Comparison of ENCODE assay signal across 32 cellular contexts in genomic region chr1:6470132-6471085, GRCh38. TPM values are rescaled to one million over a fixed set of nuclear protein-coding genes. Genes with fewer than 3 reads are reported as not detected.
DNase-seq lines count a peak whose midpoint lies in the region; ATAC-seq and TF ChIP-seq lines count a peak whose summit lies in the region.
"Had no signal": no experiment of that assay in that cellular context is flagged by ENCODE, and none has a peak within 500 bp of the region (broad histone marks: within the 10 kb centered on the region; RNA-seq: fewer than 3 reads in every experiment).

No MANE protein-coding gene starts in this region.

- no peaks in the 10 kb centered on the region for H3K36me3 ChIP-seq in GM23338 (ENCODE audit: insufficient read depth)
- H3K36me3 ChIP-seq in ovary = no peaks in the 10 kb centered on the region
- H3K36me3 ChIP-seq: BE2C, SJSA1 had no signal

- peak overlapping the region; percentile 70; the same call in 2 of the 3 replicates for H3K4me3 Mint-ChIP-seq in GM23338
- H3K4me3 Mint-ChIP-seq: activated B cell treated with CpG ODN at 0.5 μM for 24 hours; activated naive CD8-positive, alpha-beta T cell treated with anti-CD3 and anti-CD28 coated beads, Interleukin-2, amount 10 ng/mL, durations not matched to agents 7 days and 5 days; HFFc6; memory B cell; neural crest cell had no signal

- peak overlapping the region; percentile 87 for H3K4me2 ChIP-seq in GM23338
- H3K4me2 ChIP-seq: KMS-11 had no signal

- intact Hi-C loops in ovary (cut with DNase I) = no loop called here

- ATAC-seq in GM23338 = peak; percentile 14
- ATAC-seq in GM19455 (IDR thresholded peaks at IDR 0.05; ENCODE audit: unreplicated experiment) = no peak
- ATAC-seq in GM18511 (IDR thresholded peaks at IDR 0.05; ENCODE audit: unreplicated experiment) = no peak
- ATAC-seq: psoas muscle had no signal

- peak overlapping the region; percentile 74 for H3K4me3 ChIP-seq in GM23338
- no peak overlapping the region for H3K4me3 ChIP-seq in ovary
- H3K4me3 ChIP-seq: psoas muscle, SJSA1 had no signal

- no peaks in the 10 kb centered on the region for H3K9me3 ChIP-seq in ovary
- H3K9me3 ChIP-seq: BE2C, psoas muscle, SJSA1 had no signal

- no peak overlapping the region for H3K27ac ChIP-seq in GM23338 (ENCODE audit: low read depth)
- H3K27ac ChIP-seq in RWPE1 = peak overlapping the region; percentile 79
- no peak overlapping the region for H3K27ac ChIP-seq in ovary
- H3K27ac ChIP-seq: KMS-11, psoas muscle, SJSA1 had no signal

- CTCF ChIA-PET in RWPE1 (lab: Yijun Ruan, JAX) = interaction anchor here (0.6 kb wide), 1 partner anchor 1471 kb away, joined by 4 read pairs; no protein-coding TSS in a partner anchor

- peaks cover 4% of the 10 kb centered on the region; the same call in 1 of the 2 replicates for H3K27me3 ChIP-seq in GM23338 (ENCODE audit: insufficient read depth)
- H3K27me3 ChIP-seq in ovary = no peaks in the 10 kb centered on the region
- H3K27me3 ChIP-seq: BE2C, SJSA1 had no signal

- H3K79me2 ChIP-seq in GM23338 (replicated peaks; ENCODE audit: insufficient read depth) = no peaks in the 10 kb centered on the region

- H4K20me1 ChIP-seq in GM23338 (replicated peaks; ENCODE audit: insufficient read depth) = peaks cover 3% of the 10 kb centered on the region; the same call in 1 of the 2 replicates

- H3K4me1 Mint-ChIP-seq in GM23338 = peaks cover 21% of the 10 kb centered on the region
- H3K4me1 Mint-ChIP-seq: activated B cell treated with CpG ODN at 0.5 μM for 24 hours, neural crest cell had no signal

- DNase-seq in GM23338 (ENCODE audit: low spot score) (peak; percentile 75), RWPE1 (ENCODE audit: low spot score) (no peak), iPS-NIHi7 (ENCODE audit: extremely low spot score) (peak; percentile 35), retina (peak; percentile 50), ovary (no peak)
- DNase-seq in NK-92 treated with Interleukin-12 subunit alpha and Interleukin-12 subunit beta, amount 100 ng/mL, for 24 hours (lab: John Stamatoyannopoulos, UW) = no peak
- DNase-seq: ACHN; activated B cell treated with CpG ODN at 0.5 μM for 24 hours; activated CD4-positive, alpha-beta T cell treated with anti-CD3 and anti-CD28 coated beads, Interleukin-2, amount 50 U/mL, for 1 hour; activated gamma-delta T cell; activated naive CD8-positive, alpha-beta T cell treated with anti-CD3 and anti-CD28 coated beads, Interleukin-2, amount 10 ng/mL, durations not matched to agents 7 days and 5 days; activated T-cell treated with anti-CD3 and anti-CD28 coated beads, Interleukin-2, amount 50 U/mL, for 1 hour; aorta; BE2C; CD8-positive, alpha-beta memory T cell; effector CD8-positive, alpha-beta T cell; HFFc6; NCI-H2081; NCI-H446 treated with DMSO at 0.1 percent for 48 hours; NCI-H82; psoas muscle; RPMI8226; stimulated activated CD4-positive, alpha-beta T cell treated with anti-CD3 and anti-CD28 coated beads, Interleukin-4, amount 100 ng/mL, for 24 hours; T-helper 1 cell had no signal

- WGBS in ovary, 3 donors = 79 to 86% (median 80%) methylated on average over 59 to 67 of the region's 67 CpGs

- peaks cover 34% of the 10 kb centered on the region for H3K36me3 Mint-ChIP-seq in GM23338 (ENCODE audit: low read depth)
- H3K36me3 Mint-ChIP-seq: activated naive CD8-positive, alpha-beta T cell treated with anti-CD3 and anti-CD28 coated beads, Interleukin-2, amount 10 ng/mL, durations not matched to agents 7 days and 5 days; memory B cell had no signal

- H3K9me2 ChIP-seq in GM23338 (ENCODE audit: insufficient read depth) = no peaks in the 10 kb centered on the region

- H2AFZ ChIP-seq in GM23338 = no peak overlapping the region

- peaks cover 10% of the 10 kb centered on the region for H3K27me3 Mint-ChIP-seq in GM23338 (ENCODE audit: insufficient read depth, low read depth, poor library complexity)
- H3K27me3 Mint-ChIP-seq: activated naive CD8-positive, alpha-beta T cell treated with anti-CD3 and anti-CD28 coated beads, Interleukin-2, amount 10 ng/mL, durations not matched to agents 7 days and 5 days; CD8-positive, alpha-beta memory T cell had no signal

- H3K9me3 Mint-ChIP-seq in GM23338 = no peaks in the 10 kb centered on the region; the same call in 2 of the 3 replicates
- H3K9me3 Mint-ChIP-seq: activated B cell treated with CpG ODN at 0.5 μM for 24 hours; activated naive CD8-positive, alpha-beta T cell treated with anti-CD3 and anti-CD28 coated beads, Interleukin-2, amount 10 ng/mL, durations not matched to agents 7 days and 5 days; CD8-positive, alpha-beta memory T cell; HFFc6; memory B cell; neural crest cell had no signal

- H3K27ac Mint-ChIP-seq in GM23338 = no peak overlapping the region
- H3K27ac Mint-ChIP-seq: activated B cell treated with CpG ODN at 0.5 μM for 24 hours; activated naive CD8-positive, alpha-beta T cell treated with anti-CD3 and anti-CD28 coated beads, Interleukin-2, amount 10 ng/mL, durations not matched to agents 7 days and 5 days; HFFc6; memory B cell had no signal

- POLR2A ChIA-PET in RWPE1 (lab: Yijun Ruan, JAX; ENCODE audit: low non-redundant PET) = no interaction called here

- peaks cover 23% of the 10 kb centered on the region; the same call in 1 of the 2 replicates for H3F3A ChIP-seq in GM23338 (replicated peaks; ENCODE audit: low read depth)

- H3K4me1 ChIP-seq in GM23338 (ENCODE audit: insufficient read depth) (peaks cover 7% of the 10 kb centered on the region; the same call in 1 of the 2 replicates), ovary (ENCODE audit: insufficient read depth) (no peaks in the 10 kb centered on the region)
- H3K4me1 ChIP-seq: BE2C, psoas muscle had no signal

- no peak for TF ChIP-seq POLR2A in ovary (IDR thresholded peaks at IDR 0.05)

- no peak for TF ChIP-seq EP300 in ovary (IDR thresholded peaks at IDR 0.05)

- no peak for TF ChIP-seq CTCF in GM23338 (conservative IDR thresholded peaks at IDR 0.05; ENCODE audit: low read depth in 2 of 2)
- TF ChIP-seq CTCF in RWPE1 (conservative IDR thresholded peaks at IDR 0.05; ENCODE audit: low read depth) = no peak
- no peak for TF ChIP-seq CTCF in ovary (IDR thresholded peaks at IDR 0.05)

TF ChIP-seq in GM23338, 12 proteins besides CTCF, POLR2A, EP300 and RAD21:
- no peak for TF ChIP-seq ETS1 (IDR thresholded peaks at IDR 0.05)

RNA-seq across cellular contexts. Expression of gene TNFRSF25, which starts 4.4 kb away (rescaled TPM):
- total RNA-seq in GM23338 (2014; rRNA removed; shearing (Covaris generic)) = 25.3 and 26.3 TPM in 2 replicates
- polyA plus RNA-seq in GM23338 (2016; fragmentation: Nextera tagmentation; extraction: Ambion mirVana) (13.6 and 15.2 TPM in 2 replicates), ovary (1 to 10 TPM; 1.7 to 9.4 TPM)
- total RNA-seq in ovary = 10 to 100 TPM in 2 of 7 donors, 1 to 10 TPM in 5; 4.9 to 13.1 (median 7.7) TPM

RNA-seq across cellular contexts. Expression of gene PLEKHG5, which starts 21.1 kb away (rescaled TPM):
- 25.8 and 26.4 TPM in 2 replicates for total RNA-seq in GM23338 (2014; rRNA removed; shearing (Covaris generic))
- 9.0 and 10.2 TPM in 2 replicates for polyA plus RNA-seq in GM23338 (2016; fragmentation: Nextera tagmentation; extraction: Ambion mirVana)
- total RNA-seq in ovary = 10 to 100 TPM in 3 of 7 donors, 1 to 10 TPM in 4; 6.2 to 13.1 (median 9.4) TPM
- 10 to 100 TPM in 1 of 2 donors, 1 to 10 TPM in 1; 2.0 to 10.2 TPM for polyA plus RNA-seq in ovary

RNA-seq across cellular contexts. Expression of gene ESPN, which starts 45.8 kb away (rescaled TPM):
- 12.7 and 13.6 TPM in 2 replicates for total RNA-seq in GM23338 (2014; rRNA removed; shearing (Covaris generic))
- polyA plus RNA-seq in GM23338 (2016; fragmentation: Nextera tagmentation; extraction: Ambion mirVana) = 12.2 and 13.5 TPM in 2 replicates
- 10 to 100 TPM in 1 of 7 donors, 1 to 10 TPM in 4, under 1 TPM in 2; 0.51 to 46.2 (median 1.9) TPM for total RNA-seq in ovary
- under 1 TPM in 1 of 2 donors, not detected in 1; 0.11 TPM for polyA plus RNA-seq in ovary
- total RNA-seq: epithelial cell of proximal tubule, HFFc6, HT1080, psoas muscle, SJSA1 had no signal

RNA-seq across cellular contexts. Expression of gene HES2, which starts 50.7 kb away (rescaled TPM):
- total RNA-seq in GM23338 (2014; rRNA removed; shearing (Covaris generic)) = 1.2 and 1.6 TPM in 2 replicates
- polyA plus RNA-seq in GM23338 (2016; fragmentation: Nextera tagmentation; extraction: Ambion mirVana) (1.1 and 2.1 TPM in 2 replicates), ovary (not detected)
- 1 to 10 TPM in 1 of 7 donors, under 1 TPM in 5, not detected in 1; 0.08 to 9.2 (median 0.43) TPM for total RNA-seq in ovary
- total RNA-seq: activated B cell treated with CpG ODN at 0.5 μM for 24 hours, SJSA1 had no signal
- polyA plus RNA-seq: CD8-positive, alpha-beta memory T cell had no signal

Comparison
In these comparisons a context has a peak if more than half of its experiments do, and no peak if none do; other contexts are left out.
1. DNase-seq: peak in GM23338 (single experiment), iPS-NIHi7 (single experiment) and retina (single experiment); none in RWPE1 (single experiment), NK-92 treated with Interleukin-12 subunit alpha and Interleukin-12 subunit beta, amount 100 ng/mL, for 24 hours (single experiment) and ovary (0 of 5).